1 cellular context compared by ENCODE assay signal in the genomic region with DNA sequence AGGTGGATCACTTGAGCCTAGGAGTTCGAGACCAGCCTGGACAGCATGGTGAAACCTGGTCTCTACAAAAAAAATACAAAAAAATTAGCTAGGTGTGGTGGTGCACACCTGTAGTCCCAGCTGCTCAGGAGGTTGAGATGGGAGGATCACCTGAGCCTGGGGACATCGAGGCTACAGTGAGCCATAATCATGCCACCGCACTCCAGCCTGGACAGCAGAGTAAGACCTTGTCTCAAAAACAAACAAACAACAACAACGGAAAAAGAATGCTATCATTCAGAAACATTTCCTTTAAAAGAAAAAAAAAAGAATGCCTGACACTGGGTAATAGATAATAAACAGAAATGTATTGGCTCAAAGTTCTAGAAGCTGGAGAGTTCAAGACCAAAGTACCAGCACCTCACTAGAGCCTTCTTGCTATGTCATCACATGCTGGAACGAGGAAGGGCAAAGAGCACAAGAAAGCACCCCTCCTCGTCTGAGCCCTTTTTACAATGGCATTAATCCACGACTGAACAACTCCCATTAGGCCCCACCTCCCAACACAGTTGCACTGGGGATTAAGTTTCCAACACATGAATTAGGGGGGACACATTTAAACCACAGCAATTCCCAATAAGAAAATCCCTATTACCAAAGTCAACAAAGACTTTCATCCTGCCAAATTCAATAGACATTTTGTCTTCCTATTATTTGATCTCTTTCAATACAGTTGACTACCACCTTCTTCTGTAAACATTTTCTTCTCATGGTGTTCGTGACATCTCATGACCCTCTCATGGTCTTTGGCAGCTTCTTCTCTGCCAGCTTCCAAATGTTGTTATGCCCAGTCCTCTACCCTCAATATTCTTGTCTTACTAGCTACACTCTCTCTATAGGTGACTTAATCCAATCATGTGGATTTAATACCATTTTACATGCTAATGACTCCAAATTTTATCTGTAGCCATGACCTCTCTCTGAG.
TF ChIP-seq lines count a peak whose summit lies in the region.

No MANE protein-coding gene starts in this region.

TF ChIP-seq in HepG2, 621 proteins besides CTCF, POLR2A, EP300 and RAD21 (continued from another document and continues in another):
- no peak for TF ChIP-seq RNF219 (CRISPR knock-in tag; IDR thresholded peaks at IDR 0.05)
- TF ChIP-seq AGO1 (IDR thresholded peaks at IDR 0.05; ENCODE audit: low read depth, low read length, poor library complexity, severe bottlenecking): no peak
- TF ChIP-seq ZNF747 (CRISPR knock-in tag; IDR thresholded peaks at IDR 0.05; ENCODE audit: borderline replicate concordance): no peak
- TF ChIP-seq, protein P1, sequence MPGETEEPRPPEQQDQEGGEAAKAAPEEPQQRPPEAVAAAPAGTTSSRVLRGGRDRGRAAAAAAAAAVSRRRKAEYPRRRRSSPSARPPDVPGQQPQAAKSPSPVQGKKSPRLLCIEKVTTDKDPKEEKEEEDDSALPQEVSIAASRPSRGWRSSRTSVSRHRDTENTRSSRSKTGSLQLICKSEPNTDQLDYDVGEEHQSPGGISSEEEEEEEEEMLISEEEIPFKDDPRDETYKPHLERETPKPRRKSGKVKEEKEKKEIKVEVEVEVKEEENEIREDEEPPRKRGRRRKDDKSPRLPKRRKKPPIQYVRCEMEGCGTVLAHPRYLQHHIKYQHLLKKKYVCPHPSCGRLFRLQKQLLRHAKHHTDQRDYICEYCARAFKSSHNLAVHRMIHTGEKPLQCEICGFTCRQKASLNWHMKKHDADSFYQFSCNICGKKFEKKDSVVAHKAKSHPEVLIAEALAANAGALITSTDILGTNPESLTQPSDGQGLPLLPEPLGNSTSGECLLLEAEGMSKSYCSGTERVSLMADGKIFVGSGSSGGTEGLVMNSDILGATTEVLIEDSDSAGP (CRISPR knock-in tag; IDR thresholded peaks at IDR 0.05; ENCODE audit: borderline replicate concordance): no peak
- TF ChIP-seq IKZF4 (CRISPR knock-in tag; IDR thresholded peaks at IDR 0.05; ENCODE audit: borderline replicate concordance, low read depth, not compliant biosample characterization): peak; percentile 43
- TF ChIP-seq SAFB2 (CRISPR knock-in tag; IDR thresholded peaks at IDR 0.05; ENCODE audit: borderline replicate concordance, low read depth): no peak
- no peak for TF ChIP-seq SNAPC4 (CRISPR knock-in tag; IDR thresholded peaks at IDR 0.05)
- no peak for TF ChIP-seq ZBTB40 (IDR thresholded peaks at IDR 0.05)
- no peak for TF ChIP-seq ZBTB40 (CRISPR knock-in tag; IDR thresholded peaks at IDR 0.05)
- no peak for TF ChIP-seq HCFC1 (IDR thresholded peaks at IDR 0.05; ENCODE audit: low read depth, low read length)
- no peak for TF ChIP-seq ZFP36 (IDR thresholded peaks at IDR 0.05; ENCODE audit: borderline replicate concordance, low read depth, low read length, partially characterized antibody)
- TF ChIP-seq ETS1 (CRISPR knock-in tag; IDR thresholded peaks at IDR 0.05): no peak
- TF ChIP-seq, protein P2, sequence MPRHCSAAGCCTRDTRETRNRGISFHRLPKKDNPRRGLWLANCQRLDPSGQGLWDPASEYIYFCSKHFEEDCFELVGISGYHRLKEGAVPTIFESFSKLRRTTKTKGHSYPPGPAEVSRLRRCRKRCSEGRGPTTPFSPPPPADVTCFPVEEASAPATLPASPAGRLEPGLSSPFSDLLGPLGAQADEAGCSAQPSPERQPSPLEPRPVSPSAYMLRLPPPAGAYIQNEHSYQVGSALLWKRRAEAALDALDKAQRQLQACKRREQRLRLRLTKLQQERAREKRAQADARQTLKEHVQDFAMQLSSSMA (CRISPR knock-in tag; IDR thresholded peaks at IDR 0.05): no peak
- TF ChIP-seq NR2F2 (IDR thresholded peaks at IDR 0.05; ENCODE audit: borderline replicate concordance, low read depth): no peak
- TF ChIP-seq, protein P3, sequence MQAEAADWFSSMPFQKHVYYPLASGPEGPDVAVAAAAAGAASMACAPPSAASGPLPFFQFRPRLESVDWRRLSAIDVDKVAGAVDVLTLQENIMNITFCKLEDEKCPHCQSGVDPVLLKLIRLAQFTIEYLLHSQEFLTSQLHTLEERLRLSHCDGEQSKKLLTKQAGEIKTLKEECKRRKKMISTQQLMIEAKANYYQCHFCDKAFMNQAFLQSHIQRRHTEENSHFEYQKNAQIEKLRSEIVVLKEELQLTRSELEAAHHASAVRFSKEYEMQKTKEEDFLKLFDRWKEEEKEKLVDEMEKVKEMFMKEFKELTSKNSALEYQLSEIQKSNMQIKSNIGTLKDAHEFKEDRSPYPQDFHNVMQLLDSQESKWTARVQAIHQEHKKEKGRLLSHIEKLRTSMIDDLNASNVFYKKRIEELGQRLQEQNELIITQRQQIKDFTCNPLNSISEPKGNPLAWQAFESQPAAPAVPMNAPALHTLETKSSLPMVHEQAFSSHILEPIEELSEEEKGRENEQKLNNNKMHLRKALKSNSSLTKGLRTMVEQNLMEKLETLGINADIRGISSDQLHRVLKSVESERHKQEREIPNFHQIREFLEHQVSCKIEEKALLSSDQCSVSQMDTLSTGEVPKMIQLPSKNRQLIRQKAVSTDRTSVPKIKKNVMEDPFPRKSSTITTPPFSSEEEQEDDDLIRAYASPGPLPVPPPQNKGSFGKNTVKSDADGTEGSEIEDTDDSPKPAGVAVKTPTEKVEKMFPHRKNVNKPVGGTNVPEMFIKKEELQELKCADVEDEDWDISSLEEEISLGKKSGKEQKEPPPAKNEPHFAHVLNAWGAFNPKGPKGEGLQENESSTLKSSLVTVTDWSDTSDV (CRISPR knock-in tag; IDR thresholded peaks at IDR 0.05): no peak
- TF ChIP-seq DDIT3 (CRISPR knock-in tag; IDR thresholded peaks at IDR 0.05): no peak
- TF ChIP-seq HOXD1 (CRISPR knock-in tag; IDR thresholded peaks at IDR 0.05): no peak
- TF ChIP-seq ZMYM2 (CRISPR knock-in tag; IDR thresholded peaks at IDR 0.05): peak; percentile 59; the same call in 1 of the 2 replicates
- no peak for TF ChIP-seq MXI1 (IDR thresholded peaks at IDR 0.05; ENCODE audit: borderline replicate concordance, low read depth, low read length)
- TF ChIP-seq ZSCAN9 (CRISPR knock-in tag; IDR thresholded peaks at IDR 0.05; ENCODE audit: borderline replicate concordance): no peak
- no peak for TF ChIP-seq HNRNPH1 (optimal IDR thresholded peaks at IDR 0.05; ENCODE audit: low read depth, low read length)
- peak; percentile 81 for TF ChIP-seq HNF4A (CRISPR knock-in tag; IDR thresholded peaks at IDR 0.05)
- no peak for TF ChIP-seq SOX13 (IDR thresholded peaks at IDR 0.05)
- 0 out of 4 replicates have a peak, but pooled peaks of 1 of the 2 experiments have one; percentile 28 for TF ChIP-seq SOX13 (CRISPR knock-in tag; conservative IDR thresholded peaks at IDR 0.05 in 1 of 2, IDR thresholded peaks at IDR 0.05 in 1 of 2)
